ENCODE assay signal across 24 cellular contexts in the genomic region with DNA sequence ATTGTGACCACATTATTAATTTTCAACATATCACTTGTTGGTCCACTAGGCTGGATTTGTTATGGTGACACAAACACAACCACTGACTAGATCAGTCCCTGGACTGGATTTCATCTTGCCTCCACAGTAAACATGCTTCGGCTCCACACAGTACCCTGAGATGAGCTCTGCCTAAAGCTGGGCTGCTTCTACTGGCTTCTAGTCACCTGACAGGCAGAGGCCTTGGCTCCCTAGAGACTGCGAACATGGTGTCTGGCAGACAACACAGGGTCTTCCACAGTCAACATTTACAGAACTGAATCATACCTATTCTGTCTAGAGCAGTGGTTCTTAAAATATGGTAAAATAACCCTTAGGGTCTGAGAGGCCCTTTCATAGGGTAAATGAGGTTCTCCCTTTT.
DNase-seq lines count a peak whose midpoint lies in the region; FAIRE-seq and TF ChIP-seq lines count a peak whose summit lies in the region.
"Had no signal": no experiment of that assay in that cellular context is flagged by ENCODE, and none has a peak within 500 bp of the region (broad histone marks: within the 10 kb centered on the region; RNA-seq: fewer than 3 reads in every experiment).

No MANE protein-coding gene starts in this region.

- no peak overlapping the region for H2BK5ac ChIP-seq in neuronal stem cell (ENCODE audit: low read length)

- no CpG with 5 or more reads among the region's 2 CpGs for WGBS in neuronal stem cell (ENCODE audit: extremely low coverage in 2 of 2, insufficient read length in 2 of 2, insufficient replicate concordance in 1 of 2), 2 donors

- H2AFZ ChIP-seq in neuronal stem cell (ENCODE audit: low read length) = peak overlapping the region; percentile 57

- no peak overlapping the region for H3K14ac ChIP-seq in neuronal stem cell (ENCODE audit: low read length)

- no peak overlapping the region for H2BK120ac ChIP-seq in neuronal stem cell (ENCODE audit: low read depth, low read length)

- H3K4me1 ChIP-seq in neuronal stem cell (ENCODE audit: control insufficient read depth in 2 of 2, insufficient read depth in 1 of 2, low read depth in 1 of 2, low read length in 2 of 2) = no peaks in the 10 kb centered on the region
- H3K4me1 ChIP-seq: Peyer's patch had no signal

- no peak overlapping the region for H2BK12ac ChIP-seq in neuronal stem cell (ENCODE audit: low read length)

- no peak overlapping the region for H3K4ac ChIP-seq in neuronal stem cell (ENCODE audit: low read length)

- H4K91ac ChIP-seq in neuronal stem cell (ENCODE audit: low read depth, low read length, poor library complexity) = no peak overlapping the region

- H3K27me3 ChIP-seq in bronchial epithelial cell (ENCODE audit: control insufficient read depth, insufficient read depth, low read length) = no peaks in the 10 kb centered on the region
- H3K27me3 ChIP-seq in neuronal stem cell (ENCODE audit: control insufficient read depth in 3 of 3, insufficient read depth in 3 of 3, low read depth in 1 of 3, low read length in 3 of 3) = no peaks in the 10 kb centered on the region
- H3K27me3 ChIP-seq: Peyer's patch had no signal

- DNase-seq in D721Med (ENCODE audit: insufficient read length, low spot score) = no peak
- peak; percentile 44 for DNase-seq in NCI-H2171 (lab: John Stamatoyannopoulos, UW)
- DNase-seq in bronchial epithelial cell (ENCODE audit: low read depth) = no peak
- DNase-seq in neuronal stem cell (ENCODE audit: low spot score) = no peak
- no peak for DNase-seq in stimulated activated CD4-positive, alpha-beta T cell treated with anti-CD3 and anti-CD28 coated beads, Interleukin-4, amount 100 ng/mL, for 1 hour
- no peak for DNase-seq in NCI-H1048 (lab: John Stamatoyannopoulos, UW)
- no peak for DNase-seq in OCI-M2 (lab: John Stamatoyannopoulos, UW; ENCODE audit: unreplicated experiment)
- DNase-seq: CD8-positive, alpha-beta memory T cell; DMS79 treated with DMSO at 0.1 percent for 48 hours; GF-D8; Karpas-422; NCI-H1092 treated with DMSO at 0.1 percent for 48 hours; NCI-H1436; NCI-H187; NCI-H2107; NCI-H226; NCI-H510A; Peyer's patch; SIG-M5; SK-N-SH; SW 1271 had no signal

- H3K9me3 ChIP-seq in neuronal stem cell (replicated peaks in 1 of 2; ENCODE audit: control insufficient read depth in 2 of 2, insufficient read depth in 1 of 2, low read depth in 1 of 2, low read length in 2 of 2) = no peaks in the 10 kb centered on the region
- H3K9me3 ChIP-seq: Peyer's patch, SK-N-SH had no signal

- no peak overlapping the region for H3K23ac ChIP-seq in neuronal stem cell (ENCODE audit: low read depth, low read length, poor library complexity)

- H3K9ac ChIP-seq in neuronal stem cell (ENCODE audit: low read depth, low read length, poor library complexity) = no peak overlapping the region
- H3K9ac ChIP-seq: SK-N-SH had no signal

- no peak overlapping the region for H3K18ac ChIP-seq in neuronal stem cell (ENCODE audit: low read length)

- H3K79me1 ChIP-seq in neuronal stem cell (ENCODE audit: low read depth, low read length) = no peaks in the 10 kb centered on the region

- FAIRE-seq in D721Med (lab: Jason Lieb, UNC) = peak; percentile 21
- peak; percentile 52 for FAIRE-seq in bronchial epithelial cell (lab: Jason Lieb, UNC)
- FAIRE-seq: GM12891, H54, HepG2 had no signal

- TF ChIP-seq CTCF in D721Med (IDR thresholded peaks at IDR 0.05; ENCODE audit: insufficient read depth, missing control alignments) (no peak), bronchial epithelial cell (IDR thresholded peaks at IDR 0.05; ENCODE audit: insufficient read depth, low read length, severe bottlenecking) (no peak)

- no peak overlapping the region for H3K27ac ChIP-seq in neuronal stem cell (replicated peaks; ENCODE audit: low read length)
- H3K27ac ChIP-seq: Peyer's patch had no signal

- H2AK5ac ChIP-seq in neuronal stem cell (ENCODE audit: low read depth, low read length) = no peak overlapping the region

- H3K36me3 ChIP-seq in bronchial epithelial cell (ENCODE audit: control insufficient read depth, insufficient read depth, low read length) (no peaks in the 10 kb centered on the region), neuronal stem cell (replicated peaks in 1 of 2; ENCODE audit: control insufficient read depth in 2 of 2, insufficient read depth in 2 of 2, low read length in 2 of 2) (no peaks in the 10 kb centered on the region)
- H3K36me3 ChIP-seq: Peyer's patch had no signal

- H3K4me3 ChIP-seq in bronchial epithelial cell (ENCODE audit: low read depth, low read length) (no peak overlapping the region), neuronal stem cell (ENCODE audit: low read length in 2 of 2) (no peak overlapping the region)
- H3K4me3 ChIP-seq: Peyer's patch had no signal

- H3K4me2 ChIP-seq in neuronal stem cell (ENCODE audit: insufficient read depth, low read length, poor library complexity, severe bottlenecking) = no peak overlapping the region
- H3K4me2 ChIP-seq: SK-N-SH had no signal

- no peak overlapping the region for H2BK15ac ChIP-seq in neuronal stem cell (ENCODE audit: low read length)

- H4K8ac ChIP-seq in neuronal stem cell (ENCODE audit: low read depth, low read length) = no peak overlapping the region
